34 cellular contexts compared by ENCODE assay signal in the genomic region with DNA sequence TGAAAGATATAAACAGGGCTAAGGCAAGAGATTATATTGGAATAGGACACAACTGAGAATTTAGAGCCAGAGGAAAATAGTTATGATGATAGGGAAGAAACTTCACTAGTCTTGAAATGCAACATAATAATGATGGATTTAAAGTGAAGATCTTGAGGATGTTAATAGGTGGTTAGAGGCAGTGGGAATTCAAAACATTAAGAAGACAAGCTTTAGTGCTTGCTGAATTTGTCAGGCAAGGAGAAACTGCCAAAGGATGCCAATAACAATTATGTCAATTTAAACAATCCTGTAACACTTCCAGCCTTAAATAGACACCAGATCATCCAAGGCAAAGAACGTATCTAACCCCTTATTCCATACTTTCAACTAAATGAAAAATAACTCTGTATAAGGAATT.
"Had no signal": no experiment of that assay in that cellular context is flagged by ENCODE, and none has a peak within 500 bp of the region (broad histone marks: within the 10 kb centered on the region; RNA-seq: fewer than 3 reads in every experiment).

No MANE protein-coding gene starts in this region.

- DNase-seq: activated B cell treated with CpG ODN at 0.5 μM for 24 hours; activated CD4-positive, alpha-beta memory T cell treated with anti-CD3 and anti-CD28 coated beads for 36 hours; activated CD4-positive, alpha-beta T cell treated with anti-CD3 and anti-CD28 coated beads for 4 hours; activated CD4-positive, alpha-beta T cell treated with anti-CD3 and anti-CD28 coated beads, Interleukin-2, amount 10 ng/mL, durations not matched to agents 24 days and 14 days; activated CD4-positive, alpha-beta T cell treated with anti-CD3 and anti-CD28 coated beads, Interleukin-2, amount 50 U/mL, for 1 hour; activated CD4-positive, alpha-beta T cell treated with anti-CD3 and anti-CD28 coated beads, Interleukin-2, amount 50 U/mL, for 4 hours; activated CD4-positive, CD25-positive, alpha-beta regulatory T cell treated with anti-CD3 and anti-CD28 coated beads, Interleukin-2, amount 50 U/mL, for 72 hours; activated CD8-positive, alpha-beta memory T cell treated with anti-CD3 and anti-CD28 coated beads, Interleukin-2, amount 50 U/mL, for 4 hours; activated CD8-positive, alpha-beta T cell treated with anti-CD3 and anti-CD28 coated beads for 36 hours; activated effector memory CD4-positive, alpha-beta T cell treated with anti-CD3 and anti-CD28 coated beads, Interleukin-2, amount 50 U/mL, for 16 hours; activated gamma-delta T cell treated with Interleukin-2 at 50 U/mL for 16 hours; activated naive CD4-positive, alpha-beta T cell; activated naive CD4-positive, alpha-beta T cell treated with anti-CD3 and anti-CD28 coated beads for 36 hours; activated naive CD4-positive, alpha-beta T cell treated with anti-CD3 and anti-CD28 coated beads, Interleukin-2, amount 50 U/mL, for 16 hours; activated naive CD8-positive, alpha-beta T cell treated with anti-CD3 and anti-CD28 coated beads for 36 hours; activated T-cell treated with anti-CD3 and anti-CD28 coated beads for 4 hours; activated T-cell treated with anti-CD3 and anti-CD28 coated beads, Interleukin-2, amount 50 U/mL, for 1 hour; activated T-cell treated with anti-CD3 and anti-CD28 coated beads, Interleukin-2, amount 50 U/mL, for 4 hours; activated T-cell treated with anti-CD3 and anti-CD28 coated beads, Interleukin-2, amount 50 U/mL, for 72 hours; adrenal gland; amniotic stem cell; aorta; body of pancreas; brain microvascular endothelial cell; central memory CD4-positive, alpha-beta T cell; T-helper 2 cell; T-helper 9 cell had no signal

- H3K27me3 Mint-ChIP-seq: activated B cell treated with CpG ODN at 0.5 μM for 24 hours; activated CD4-positive, alpha-beta memory T cell treated with anti-CD3 and anti-CD28 coated beads for 36 hours; activated CD4-positive, alpha-beta T cell treated with anti-CD3 and anti-CD28 coated beads, Interleukin-2, amount 10 ng/mL, durations not matched to agents 24 days and 14 days; activated CD8-positive, alpha-beta T cell treated with anti-CD3 and anti-CD28 coated beads for 36 hours; activated naive CD8-positive, alpha-beta T cell treated with anti-CD3 and anti-CD28 coated beads for 36 hours; activated T-helper 17 cell treated with anti-CD3 and anti-CD28 coated beads, Interleukin-2, amount 50 U/mL, for 72 hours had no signal

- H3K36me3 ChIP-seq: adrenal gland, brain microvascular endothelial cell, breast epithelium had no signal

- H3K4me1 Mint-ChIP-seq: activated B cell treated with CpG ODN at 0.5 μM for 24 hours; activated CD4-positive, alpha-beta T cell treated with anti-CD3 and anti-CD28 coated beads, Interleukin-2, amount 10 ng/mL, durations not matched to agents 24 days and 14 days; activated naive CD8-positive, alpha-beta T cell treated with anti-CD3 and anti-CD28 coated beads for 36 hours; activated T-helper 17 cell treated with anti-CD3 and anti-CD28 coated beads, Interleukin-2, amount 50 U/mL, for 72 hours had no signal

- H3K9me3 ChIP-seq: adrenal gland, body of pancreas, breast epithelium had no signal

- H3K4me3 ChIP-seq: adrenal gland, body of pancreas, breast epithelium had no signal

- H3K36me3 Mint-ChIP-seq: activated CD4-positive, alpha-beta memory T cell treated with anti-CD3 and anti-CD28 coated beads for 36 hours; activated naive CD4-positive, alpha-beta T cell treated with anti-CD3 and anti-CD28 coated beads, Interleukin-2, amount 50 U/mL, for 72 hours; activated naive CD8-positive, alpha-beta T cell treated with anti-CD3 and anti-CD28 coated beads for 36 hours had no signal

- ATAC-seq: activated CD8-positive, alpha-beta T cell treated with anti-CD3 and anti-CD28 coated beads for 36 hours; activated naive CD4-positive, alpha-beta T cell treated with anti-CD3 and anti-CD28 coated beads, Interleukin-2, amount 50 U/mL, for 72 hours; activated T-cell treated with anti-CD3 and anti-CD28 coated beads, Interleukin-2, amount 50 U/mL, for 4 hours; activated T-cell treated with anti-CD3 and anti-CD28 coated beads, Interleukin-2, amount 50 U/mL, for 72 hours; activated T-helper 17 cell treated with anti-CD3 and anti-CD28 coated beads, Interleukin-2, amount 50 U/mL, for 72 hours; body of pancreas had no signal

- H3K27ac ChIP-seq: adrenal gland, body of pancreas, brain microvascular endothelial cell, breast epithelium, VCaP had no signal

- H3K27me3 ChIP-seq: adrenal gland, body of pancreas, brain microvascular endothelial cell, breast epithelium had no signal

- H3K4me3 Mint-ChIP-seq: activated B cell treated with CpG ODN at 0.5 μM for 24 hours; activated CD4-positive, alpha-beta memory T cell treated with anti-CD3 and anti-CD28 coated beads for 36 hours; activated CD4-positive, alpha-beta T cell treated with anti-CD3 and anti-CD28 coated beads, Interleukin-2, amount 10 ng/mL, durations not matched to agents 24 days and 14 days; activated CD8-positive, alpha-beta T cell treated with anti-CD3 and anti-CD28 coated beads for 36 hours; activated naive CD4-positive, alpha-beta T cell treated with anti-CD3 and anti-CD28 coated beads for 36 hours; activated naive CD8-positive, alpha-beta T cell treated with anti-CD3 and anti-CD28 coated beads for 36 hours; activated T-cell treated with anti-CD3 and anti-CD28 coated beads, Interleukin-2, amount 50 U/mL, for 4 hours; activated T-cell treated with anti-CD3 and anti-CD28 coated beads, Interleukin-2, amount 50 U/mL, for 72 hours; activated T-helper 1 cell treated with anti-CD3 and anti-CD28 coated beads, Interleukin-12 subunit alpha, Interleukin-12 subunit beta, Interleukin-2, Interleukin-4 antibody, amounts not matched to agents 30 ng/mL and 10 ng/mL and 1 ng/mL, durations not matched to agents 14 hours and 24 hours and 36 hours; activated T-helper 17 cell treated with anti-CD3 and anti-CD28 coated beads, Interleukin-2, amount 50 U/mL, for 72 hours; T-helper 1 cell treated with Interleukin-12 subunit alpha and Interleukin-12 subunit beta and Interleukin-4 antibody, amounts not matched to agents 30 μg/mL and 1 μg/mL, for 36 hours; T-helper 2 cell treated with Interferon-gamma antibody and Interleukin-4, amounts not matched to agents 5 μg/mL and 100 μg/mL, for 36 hours had no signal

- H3K9me3 Mint-ChIP-seq: activated B cell treated with CpG ODN at 0.5 μM for 24 hours; activated CD4-positive, alpha-beta T cell treated with anti-CD3 and anti-CD28 coated beads, Interleukin-2, amount 10 ng/mL, durations not matched to agents 24 days and 14 days; activated CD8-positive, alpha-beta T cell treated with anti-CD3 and anti-CD28 coated beads for 36 hours; activated naive CD8-positive, alpha-beta T cell treated with anti-CD3 and anti-CD28 coated beads for 36 hours; activated T-cell treated with anti-CD3 and anti-CD28 coated beads, Interleukin-2, amount 50 U/mL, for 4 hours; activated T-helper 1 cell treated with anti-CD3 and anti-CD28 coated beads, Interleukin-12 subunit alpha, Interleukin-12 subunit beta, Interleukin-2, Interleukin-4 antibody, amounts not matched to agents 30 ng/mL and 10 ng/mL and 1 ng/mL, durations not matched to agents 14 hours and 24 hours and 36 hours; activated T-helper 17 cell treated with anti-CD3 and anti-CD28 coated beads, Interleukin-2, amount 50 U/mL, for 72 hours; T-helper 1 cell treated with Interleukin-12 subunit alpha and Interleukin-12 subunit beta and Interleukin-4 antibody, amounts not matched to agents 30 μg/mL and 1 μg/mL, for 36 hours; T-helper 2 cell treated with Interferon-gamma antibody and Interleukin-4, amounts not matched to agents 5 μg/mL and 100 μg/mL, for 36 hours had no signal

- H3K27ac Mint-ChIP-seq: activated B cell treated with CpG ODN at 0.5 μM for 24 hours; activated CD4-positive, alpha-beta memory T cell treated with anti-CD3 and anti-CD28 coated beads for 36 hours; activated CD4-positive, alpha-beta T cell treated with anti-CD3 and anti-CD28 coated beads, Interleukin-2, amount 10 ng/mL, durations not matched to agents 24 days and 14 days; activated CD8-positive, alpha-beta T cell treated with anti-CD3 and anti-CD28 coated beads for 36 hours; activated naive CD4-positive, alpha-beta T cell treated with anti-CD3 and anti-CD28 coated beads for 36 hours; activated naive CD4-positive, alpha-beta T cell treated with anti-CD3 and anti-CD28 coated beads, Interleukin-2, amount 50 U/mL, for 72 hours; activated naive CD8-positive, alpha-beta T cell treated with anti-CD3 and anti-CD28 coated beads for 36 hours; activated T-cell treated with anti-CD3 and anti-CD28 coated beads, Interleukin-2, amount 50 U/mL, for 72 hours; activated T-helper 1 cell treated with anti-CD3 and anti-CD28 coated beads, Interleukin-12 subunit alpha, Interleukin-12 subunit beta, Interleukin-2, Interleukin-4 antibody, amounts not matched to agents 30 ng/mL and 10 ng/mL and 1 ng/mL, durations not matched to agents 14 hours and 24 hours and 36 hours; activated T-helper 17 cell treated with anti-CD3 and anti-CD28 coated beads, Interleukin-2, amount 50 U/mL, for 72 hours; T-helper 1 cell treated with Interleukin-12 subunit alpha and Interleukin-12 subunit beta and Interleukin-4 antibody, amounts not matched to agents 30 μg/mL and 1 μg/mL, for 36 hours; T-helper 2 cell treated with Interferon-gamma antibody and Interleukin-4, amounts not matched to agents 5 μg/mL and 100 μg/mL, for 36 hours had no signal
